Comparison of ENCODE assay signal across 1 cellular context in genomic region chr17:81573794-81574642, GRCh38.
TF ChIP-seq lines count a peak whose summit lies in the region.

No MANE protein-coding gene starts in this region.

TF ChIP-seq in HEK293, 187 proteins besides CTCF, POLR2A, EP300 and RAD21 (continued from another document):
- TF ChIP-seq ZNF639 (tag by site-specific recombination; IDR thresholded peaks at IDR 0.05), result no peak
- TF ChIP-seq ZNF544 (tag by site-specific recombination; IDR thresholded peaks at IDR 0.05), result no peak
- no peak for TF ChIP-seq KLF16 (tag by site-specific recombination; IDR thresholded peaks at IDR 0.05)
- TF ChIP-seq MZF1 (tag by site-specific recombination; IDR thresholded peaks at IDR 0.05; ENCODE audit: borderline replicate concordance), result peak; percentile 56; the same call in 1 of the 2 replicates
- TF ChIP-seq ZNF513 (tag by site-specific recombination; IDR thresholded peaks at IDR 0.05), result no peak
- TF ChIP-seq ZNF221 (tag by site-specific recombination; IDR thresholded peaks at IDR 0.05; ENCODE audit: borderline replicate concordance), result no peak
- TF ChIP-seq ZNF776 (tag by site-specific recombination; IDR thresholded peaks at IDR 0.05; ENCODE audit: borderline replicate concordance), result no peak
- no peak for TF ChIP-seq ZNF132 (tag by site-specific recombination; IDR thresholded peaks at IDR 0.05; ENCODE audit: borderline replicate concordance)
- no peak for TF ChIP-seq SALL2 (tag by site-specific recombination; IDR thresholded peaks at IDR 0.05; ENCODE audit: borderline replicate concordance)
- 0 out of 2 replicates have a peak, but pooled peaks have one; percentile 32 for TF ChIP-seq ZNF366 (tag by site-specific recombination; conservative IDR thresholded peaks at IDR 0.05)
- no peak for TF ChIP-seq ZNF518A (tag by site-specific recombination; conservative IDR thresholded peaks at IDR 0.05; ENCODE audit: low read depth)
- no peak for TF ChIP-seq ZNF600 (tag by site-specific recombination; IDR thresholded peaks at IDR 0.05)
- TF ChIP-seq SCRT1 (tag by site-specific recombination; IDR thresholded peaks at IDR 0.05; ENCODE audit: borderline replicate concordance), result no peak
- no peak for TF ChIP-seq ZNF248 (tag by site-specific recombination; IDR thresholded peaks at IDR 0.05)
- no peak for TF ChIP-seq ZNF416 (tag by site-specific recombination; IDR thresholded peaks at IDR 0.05)
- TF ChIP-seq TCF7L2 (IDR thresholded peaks at IDR 0.05; ENCODE audit: borderline replicate concordance, low read depth, low read length), result no peak
- no peak for TF ChIP-seq SETDB1 (IDR thresholded peaks at IDR 0.05; ENCODE audit: insufficient read length, low read length)
- TF ChIP-seq ZNF146 (tag by site-specific recombination; IDR thresholded peaks at IDR 0.05), result no peak
